Comparison of ENCODE assay signal across 8 cellular contexts in the genomic region with DNA sequence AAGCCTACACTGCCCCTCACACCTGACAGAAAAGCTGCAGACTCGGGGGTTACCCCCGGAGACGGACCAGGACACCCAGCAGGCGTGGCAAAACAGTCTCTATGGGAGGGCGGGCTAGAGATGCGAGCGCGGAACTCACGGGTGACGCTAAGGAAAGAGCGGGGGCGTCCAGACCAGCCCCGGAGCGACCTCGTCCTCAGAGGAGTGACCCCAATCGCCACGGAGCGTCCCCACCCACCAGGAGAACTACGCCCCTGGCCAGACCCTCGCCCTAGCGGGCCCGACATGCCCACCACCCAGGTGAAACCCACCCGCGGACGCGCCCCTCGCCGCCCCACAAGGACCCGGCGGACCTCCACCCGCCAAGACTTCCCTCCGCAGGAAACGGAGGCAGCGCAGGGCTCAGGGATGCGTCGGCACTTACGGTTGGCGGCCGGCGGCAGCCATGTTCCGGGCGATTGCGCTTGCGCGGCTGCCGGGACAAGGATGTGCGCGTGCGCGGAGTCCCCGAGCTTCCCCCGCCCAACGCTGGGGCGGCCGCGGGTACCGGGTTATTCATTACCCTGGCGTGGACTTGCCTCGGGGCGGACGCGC. TPM values are rescaled to one million over a fixed set of nuclear protein-coding genes. Genes with fewer than 3 reads are reported as not detected.
A peak's percentile ranks its signal among the peaks of the same experiment; 100 is the strongest.
DNase-seq lines count a peak whose midpoint lies in the region; ATAC-seq and TF ChIP-seq lines count a peak whose summit lies in the region.

A gene (minus strand): TSS at position 462 of the 594 bp plus-strand sequence. CDS start 21,286 bp downstream, outside the sequence.

- H3K27me3 Mint-ChIP-seq in Caco-2 (ENCODE audit: insufficient read depth, unreplicated experiment) (no peaks in the 10 kb centered on the region), glutamatergic neuron (ENCODE audit: unreplicated experiment) (peaks cover 8% of the 10 kb centered on the region)

- H3K9me3 Mint-ChIP-seq in Caco-2 (ENCODE audit: unreplicated experiment) (peaks cover 52% of the 10 kb centered on the region), glutamatergic neuron (ENCODE audit: unreplicated experiment) (peaks cover 21% of the 10 kb centered on the region)
- H3K9me3 Mint-ChIP-seq in activated naive CD4-positive, alpha-beta T cell treated with anti-CD3 and anti-CD28 coated beads, Interleukin-2, amount 50 U/mL, for 72 hours = peaks cover 5 to 31% of the 10 kb centered on the region in 2 donors

- no TSS peak for BruUV-seq in Caco-2 (replicated peaks; lab: Mats Ljungman, UMichigan)

- H3K36me3 Mint-ChIP-seq in Caco-2 (ENCODE audit: insufficient read depth, unreplicated experiment) (peaks cover 42% of the 10 kb centered on the region), glutamatergic neuron (ENCODE audit: unreplicated experiment) (peaks cover 26% of the 10 kb centered on the region)
- peaks cover 38 to 53% of the 10 kb centered on the region in 2 donors for H3K36me3 Mint-ChIP-seq in activated naive CD4-positive, alpha-beta T cell treated with anti-CD3 and anti-CD28 coated beads, Interleukin-2, amount 50 U/mL, for 72 hours

- H3K4me3 ChIP-seq in Caco-2 (ENCODE audit: low read depth, low read length) (peak within 1 kb of the TSS; percentile 99), LNCaP clone FGC (ENCODE audit: low read depth, low read length) (peak within 1 kb of the TSS; percentile 84), osteoblast (ENCODE audit: insufficient read depth, low read length) (peak within 1 kb of the TSS; percentile 93)

- peak within 1 kb of the TSS; percentile 87 for H3K4me2 ChIP-seq in osteoblast (ENCODE audit: insufficient read depth, low read length)

- peak within 1 kb of the TSS; percentile 94 for H2AFZ ChIP-seq in osteoblast (ENCODE audit: low read length)

- no peaks in the 10 kb centered on the region for H3K27me3 ChIP-seq in Caco-2 (replicated peaks; ENCODE audit: control insufficient read depth, insufficient read depth, low read length)
- H3K27me3 ChIP-seq in osteoblast (ENCODE audit: insufficient read depth, low read length) = no peaks in the 10 kb centered on the region

- H3K79me2 ChIP-seq in osteoblast (ENCODE audit: insufficient read depth, low read length) = peaks cover 36% of the 10 kb centered on the region

- H3K36me3 ChIP-seq in Caco-2 (ENCODE audit: control insufficient read depth, insufficient read depth, low read length) = no peaks in the 10 kb centered on the region
- H3K36me3 ChIP-seq in osteoblast (ENCODE audit: insufficient read depth, low read length) = no peaks in the 10 kb centered on the region

- H3K27ac Mint-ChIP-seq in Caco-2 (ENCODE audit: unreplicated experiment) (peak within 1 kb of the TSS; percentile 82), glutamatergic neuron (ENCODE audit: unreplicated experiment) (peak within 1 kb of the TSS; percentile 78)
- peak within 1 kb of the TSS; percentile 88 to 95 for H3K27ac Mint-ChIP-seq in activated naive CD4-positive, alpha-beta T cell treated with anti-CD3 and anti-CD28 coated beads, Interleukin-2, amount 50 U/mL, for 72 hours

- H3K4me1 ChIP-seq in Caco-2 (peaks cover 14% of the 10 kb centered on the region), osteoblast (ENCODE audit: insufficient read depth, low read length) (peaks cover 12% of the 10 kb centered on the region)

- CTCF ChIA-PET in Caco-2 (lab: Charles Lee) = no interaction called here

- H3K9me3 ChIP-seq in Caco-2 (peaks cover 72% of the 10 kb centered on the region), osteoblast (ENCODE audit: low read depth, low read length) (peaks cover 3% of the 10 kb centered on the region)

- peak within 1 kb of the TSS; percentile 87 for H3K27ac ChIP-seq in osteoblast (ENCODE audit: low read depth, low read length)
- H3K27ac ChIP-seq in temporal lobe (ENCODE audit: low read depth, low read length) = no peak within 1 kb of the TSS

- H3K4me3 Mint-ChIP-seq in Caco-2 (ENCODE audit: unreplicated experiment) = peak within 1 kb of the TSS; percentile 88
- H3K4me3 Mint-ChIP-seq in glutamatergic neuron (ENCODE audit: unreplicated experiment) = peak within 1 kb of the TSS; percentile 93

- DNase-seq in Caco-2 (peak; percentile 91 to 95), LNCaP clone FGC (ENCODE audit: low read depth) (no peak), glutamatergic neuron (peak; percentile 92), osteoblast (ENCODE audit: insufficient read length, low spot score, missing footprints) (peak; percentile 99)
- DNase-seq in activated naive CD4-positive, alpha-beta T cell treated with anti-CD3 and anti-CD28 coated beads, Interleukin-2, amount 50 U/mL, for 72 hours (ENCODE audit: low spot score in 2 of 2) = peak; percentile 94 to 95

- POLR2A ChIA-PET in Caco-2 (lab: Charles Lee) = interaction anchor here (0.7 kb wide), 1 partner anchor 21 kb away, joined by 3 read pairs; no protein-coding TSS in a partner anchor

- ATAC-seq in GM21717 (IDR thresholded peaks at IDR 0.05; ENCODE audit: unreplicated experiment) = peak; percentile 56
- ATAC-seq in SK-N-SH treated with all-trans-retinoic acid at 6 μM for 48 hours = peak; percentile 64
- peak; percentile 67 to 68 for ATAC-seq in activated naive CD4-positive, alpha-beta T cell treated with anti-CD3 and anti-CD28 coated beads, Interleukin-2, amount 50 U/mL, for 72 hours

- TF ChIP-seq CTCF in Caco-2 (IDR thresholded peaks at IDR 0.05; ENCODE audit: insufficient read depth in 1 of 2, low read depth in 1 of 2, low read length in 1 of 2, severe bottlenecking in 1 of 2, unreplicated experiment in 1 of 2) (no peak), LNCaP clone FGC (IDR thresholded peaks at IDR 0.05; ENCODE audit: control insufficient read depth, extremely low read depth, insufficient read depth) (no peak), glutamatergic neuron (IDR thresholded peaks at IDR 0.05; ENCODE audit: partially characterized antibody, unreplicated experiment) (no peak), osteoblast (IDR thresholded peaks at IDR 0.05; ENCODE audit: extremely low read depth, low read depth, low read length) (no peak)

- no peaks in the 10 kb centered on the region for H3K4me1 Mint-ChIP-seq in Caco-2 (ENCODE audit: low read depth, unreplicated experiment)
- H3K4me1 Mint-ChIP-seq in glutamatergic neuron (ENCODE audit: low read depth, unreplicated experiment) = peaks cover 3% of the 10 kb centered on the region

- no peaks in the 10 kb centered on the region for H4K20me1 ChIP-seq in osteoblast (ENCODE audit: insufficient read depth, low read length)

- intact Hi-C loops in Caco-2 (cut with micrococcal nuclease; ENCODE audit: unreplicated experiment) = no loop called here

TF ChIP-seq in SK-N-SH treated with all-trans-retinoic acid at 6 μM for 48 hours, 23 proteins besides CTCF, POLR2A, EP300 and RAD21 (continues in another document):
- no peak for TF ChIP-seq ZFP30 (CRISPR knock-in tag; IDR thresholded peaks at IDR 0.05)
- TF ChIP-seq, protein P1, sequence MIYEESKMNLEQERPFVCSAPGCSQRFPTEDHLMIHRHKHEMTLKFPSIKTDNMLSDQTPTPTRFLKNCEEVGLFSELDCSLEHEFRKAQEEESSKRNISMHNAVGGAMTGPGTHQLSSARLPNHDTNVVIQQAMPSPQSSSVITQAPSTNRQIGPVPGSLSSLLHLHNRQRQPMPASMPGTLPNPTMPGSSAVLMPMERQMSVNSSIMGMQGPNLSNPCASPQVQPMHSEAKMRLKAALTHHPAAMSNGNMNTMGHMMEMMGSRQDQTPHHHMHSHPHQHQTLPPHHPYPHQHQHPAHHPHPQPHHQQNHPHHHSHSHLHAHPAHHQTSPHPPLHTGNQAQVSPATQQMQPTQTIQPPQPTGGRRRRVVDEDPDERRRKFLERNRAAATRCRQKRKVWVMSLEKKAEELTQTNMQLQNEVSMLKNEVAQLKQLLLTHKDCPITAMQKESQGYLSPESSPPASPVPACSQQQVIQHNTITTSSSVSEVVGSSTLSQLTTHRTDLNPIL (CRISPR knock-in tag; IDR thresholded peaks at IDR 0.05; ENCODE audit: low read depth) = no peak
- no peak for TF ChIP-seq ISL1 (CRISPR knock-in tag; IDR thresholded peaks at IDR 0.05)
- no peak for TF ChIP-seq GLIS3 (CRISPR knock-in tag; IDR thresholded peaks at IDR 0.05)
- TF ChIP-seq, protein P2, sequence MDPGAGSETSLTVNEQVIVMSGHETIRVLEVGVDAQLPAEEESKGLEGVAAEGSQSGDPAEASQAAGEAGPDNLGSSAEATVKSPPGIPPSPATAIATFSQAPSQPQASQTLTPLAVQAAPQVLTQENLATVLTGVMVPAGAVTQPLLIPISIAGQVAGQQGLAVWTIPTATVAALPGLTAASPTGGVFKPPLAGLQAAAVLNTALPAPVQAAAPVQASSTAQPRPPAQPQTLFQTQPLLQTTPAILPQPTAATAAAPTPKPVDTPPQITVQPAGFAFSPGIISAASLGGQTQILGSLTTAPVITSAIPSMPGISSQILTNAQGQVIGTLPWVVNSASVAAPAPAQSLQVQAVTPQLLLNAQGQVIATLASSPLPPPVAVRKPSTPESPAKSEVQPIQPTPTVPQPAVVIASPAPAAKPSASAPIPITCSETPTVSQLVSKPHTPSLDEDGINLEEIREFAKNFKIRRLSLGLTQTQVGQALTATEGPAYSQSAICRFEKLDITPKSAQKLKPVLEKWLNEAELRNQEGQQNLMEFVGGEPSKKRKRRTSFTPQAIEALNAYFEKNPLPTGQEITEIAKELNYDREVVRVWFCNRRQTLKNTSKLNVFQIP (CRISPR knock-in tag; IDR thresholded peaks at IDR 0.05; ENCODE audit: borderline replicate concordance, low read depth) = no peak
- no peak for TF ChIP-seq TCF4 (CRISPR knock-in tag; IDR thresholded peaks at IDR 0.05; ENCODE audit: borderline replicate concordance)
- no peak for TF ChIP-seq CSDC2 (CRISPR knock-in tag; IDR thresholded peaks at IDR 0.05)
- TF ChIP-seq TOX (CRISPR knock-in tag; IDR thresholded peaks at IDR 0.05; ENCODE audit: borderline replicate concordance) = no peak
- no peak for TF ChIP-seq ZC3H10 (CRISPR knock-in tag; IDR thresholded peaks at IDR 0.05)
- TF ChIP-seq, protein P3, sequence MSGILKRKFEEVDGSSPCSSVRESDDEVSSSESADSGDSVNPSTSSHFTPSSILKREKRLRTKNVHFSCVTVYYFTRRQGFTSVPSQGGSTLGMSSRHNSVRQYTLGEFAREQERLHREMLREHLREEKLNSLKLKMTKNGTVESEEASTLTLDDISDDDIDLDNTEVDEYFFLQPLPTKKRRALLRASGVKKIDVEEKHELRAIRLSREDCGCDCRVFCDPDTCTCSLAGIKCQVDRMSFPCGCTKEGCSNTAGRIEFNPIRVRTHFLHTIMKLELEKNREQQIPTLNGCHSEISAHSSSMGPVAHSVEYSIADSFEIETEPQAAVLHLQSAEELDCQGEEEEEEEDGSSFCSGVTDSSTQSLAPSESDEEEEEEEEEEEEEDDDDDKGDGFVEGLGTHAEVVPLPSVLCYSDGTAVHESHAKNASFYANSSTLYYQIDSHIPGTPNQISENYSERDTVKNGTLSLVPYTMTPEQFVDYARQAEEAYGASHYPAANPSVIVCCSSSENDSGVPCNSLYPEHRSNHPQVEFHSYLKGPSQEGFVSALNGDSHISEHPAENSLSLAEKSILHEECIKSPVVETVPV (CRISPR knock-in tag; IDR thresholded peaks at IDR 0.05) = no peak

RNA-seq across cellular contexts. Expression of the gene that starts here (rescaled TPM):
- total RNA-seq in Caco-2 (2022) (4.4 and 5.4 TPM in 2 replicates), glutamatergic neuron (ENCODE audit: unreplicated experiment) (14.1 TPM), osteoblast (11.9 and 12.7 TPM in 2 replicates), temporal lobe (26.3 TPM)
- total RNA-seq in activated naive CD4-positive, alpha-beta T cell treated with anti-CD3 and anti-CD28 coated beads, Interleukin-2, amount 50 U/mL, for 72 hours = 1 to 10 TPM; 3.6 to 8.1 TPM
